Comparison of ENCODE assay signal across 8 cellular contexts in genomic region chr7:141073641-141074161, GRCh38. TPM values are rescaled to one million over a fixed set of nuclear protein-coding genes. Genes with fewer than 3 reads are reported as not detected.
A peak's percentile ranks its signal among the peaks of the same experiment; 100 is the strongest.
DNase-seq lines count a peak whose midpoint lies in the region; ATAC-seq and TF ChIP-seq lines count a peak whose summit lies in the region.

Gene TMEM178B, plus strand, starts transcription at chr7:141074064.

- intact Hi-C loops in activated T-helper 2 cell treated with anti-CD3 and anti-CD28 coated beads, Interferon-gamma antibody, Interleukin-2, Interleukin-4, amounts not matched to agents 10 μg/mL and 5 μg/mL and 100 μg/mL, durations not matched to agents 14 hours and 24 hours and 36 hours (cut with micrococcal nuclease), result loop anchor here (5.0 kb wide), 1 partner anchor 459 kb away; no protein-coding TSS in a partner anchor
- intact Hi-C loops in heart right ventricle (cut with DNase I), result loop anchor here in 5 of 10 donors (5.0 to 10.0 kb wide), 4 partner anchors 141 to 461 kb away; no protein-coding TSS in a partner anchor

- peaks cover 23% of the 10 kb centered on the region for H3K4me1 Mint-ChIP-seq in HFFc6 (ENCODE audit: low read depth)
- peaks cover 13% of the 10 kb centered on the region for H3K4me1 Mint-ChIP-seq in activated T-helper 2 cell treated with anti-CD3 and anti-CD28 coated beads, Interferon-gamma antibody, Interleukin-2, Interleukin-4, amounts not matched to agents 10 μg/mL and 5 μg/mL and 100 μg/mL, durations not matched to agents 14 hours and 24 hours and 36 hours (ENCODE audit: low read depth)

- TF ChIP-seq CTCF in HFFc6 (IDR thresholded peaks at IDR 0.05) (no peak), heart right ventricle (IDR thresholded peaks at IDR 0.05) (no peak)

- DNase-seq in HFFc6 (no peak), heart right ventricle (peak in 1 of 2 donors; percentile 11), renal cortical epithelial cell (ENCODE audit: low read depth) (no peak), cortex of kidney (lab: John Stamatoyannopoulos, UW) (no peak), NOMO-1 (lab: John Stamatoyannopoulos, UW; ENCODE audit: unreplicated experiment in 2 of 2) (no peak)
- DNase-seq in activated T-helper 2 cell treated with anti-CD3 and anti-CD28 coated beads, Interferon-gamma antibody, Interleukin-2, Interleukin-4, amounts not matched to agents 10 μg/mL and 5 μg/mL and 100 μg/mL, durations not matched to agents 14 hours and 24 hours and 36 hours (ENCODE audit: low spot score), result peak; percentile 13
- no peak for DNase-seq in effector CD8-positive, alpha-beta T cell (lab: John Stamatoyannopoulos, UW)

- peaks cover 26% of the 10 kb centered on the region for H4K20me1 ChIP-seq in BLaER1

- no peak within 1 kb of the TSS for H3K9ac ChIP-seq in BLaER1

- H3K27me3 ChIP-seq in BLaER1 (peaks cover 71% of the 10 kb centered on the region), heart right ventricle (peaks cover 0 to 97% (median 50%) of the 10 kb centered on the region in 7 donors)

- peak within 1 kb of the TSS; percentile 87 for H3K4me3 Mint-ChIP-seq in HFFc6
- peak within 1 kb of the TSS; percentile 64 for H3K4me3 Mint-ChIP-seq in activated T-helper 2 cell treated with anti-CD3 and anti-CD28 coated beads, Interferon-gamma antibody, Interleukin-2, Interleukin-4, amounts not matched to agents 10 μg/mL and 5 μg/mL and 100 μg/mL, durations not matched to agents 14 hours and 24 hours and 36 hours (ENCODE audit: low read depth)

- H3K4me3 ChIP-seq in BLaER1 (peak within 1 kb of the TSS; percentile 68), heart right ventricle (peak within 1 kb of the TSS; percentile 16 to 67 (median 60))

- peaks cover 9% of the 10 kb centered on the region; the same call in 1 of the 2 replicates for H3K27me3 Mint-ChIP-seq in HFFc6 (ENCODE audit: insufficient read depth)
- H3K27me3 Mint-ChIP-seq in activated T-helper 2 cell treated with anti-CD3 and anti-CD28 coated beads, Interferon-gamma antibody, Interleukin-2, Interleukin-4, amounts not matched to agents 10 μg/mL and 5 μg/mL and 100 μg/mL, durations not matched to agents 14 hours and 24 hours and 36 hours (ENCODE audit: low read depth), result peaks cover 45% of the 10 kb centered on the region

- no peak within 1 kb of the TSS for H3K27ac ChIP-seq in BLaER1
- peak within 1 kb of the TSS in 4 of 10 donors; percentile 45 to 66 (median 60) for H3K27ac ChIP-seq in heart right ventricle

- H3K9me3 ChIP-seq in BLaER1, result no peaks in the 10 kb centered on the region
- H3K9me3 ChIP-seq in heart right ventricle, result no peaks in the 10 kb centered on the region

- WGBS in heart right ventricle, 2 donors, result 1% methylated on average over 44 to 47 of the region's 47 CpGs

- H3K9me3 Mint-ChIP-seq in HFFc6, result no peaks in the 10 kb centered on the region
- H3K9me3 Mint-ChIP-seq in activated T-helper 2 cell treated with anti-CD3 and anti-CD28 coated beads, Interferon-gamma antibody, Interleukin-2, Interleukin-4, amounts not matched to agents 10 μg/mL and 5 μg/mL and 100 μg/mL, durations not matched to agents 14 hours and 24 hours and 36 hours, result no peaks in the 10 kb centered on the region

- H3K36me3 Mint-ChIP-seq in HFFc6 (ENCODE audit: low read depth), result no peaks in the 10 kb centered on the region
- no peaks in the 10 kb centered on the region for H3K36me3 Mint-ChIP-seq in activated T-helper 2 cell treated with anti-CD3 and anti-CD28 coated beads, Interferon-gamma antibody, Interleukin-2, Interleukin-4, amounts not matched to agents 10 μg/mL and 5 μg/mL and 100 μg/mL, durations not matched to agents 14 hours and 24 hours and 36 hours (ENCODE audit: low read depth)

- peak within 1 kb of the TSS; percentile 88 for H3K4me2 ChIP-seq in BLaER1

- H3K27ac Mint-ChIP-seq in HFFc6, result no peak within 1 kb of the TSS
- H3K27ac Mint-ChIP-seq in activated T-helper 2 cell treated with anti-CD3 and anti-CD28 coated beads, Interferon-gamma antibody, Interleukin-2, Interleukin-4, amounts not matched to agents 10 μg/mL and 5 μg/mL and 100 μg/mL, durations not matched to agents 14 hours and 24 hours and 36 hours, result no peak within 1 kb of the TSS

- ATAC-seq in heart right ventricle, result peak in 3 of 8 donors; percentile 3 to 33 (median 9)

- H3K36me3 ChIP-seq in BLaER1 (no peaks in the 10 kb centered on the region), heart right ventricle (no peaks in the 10 kb centered on the region)

- H3K4me1 ChIP-seq in BLaER1 (peaks cover 32% of the 10 kb centered on the region), heart right ventricle (peaks cover 0 to 40% (median 33%) of the 10 kb centered on the region in 9 donors)

RNA-seq across cellular contexts. Expression of gene TMEM178B, which starts in this region (rescaled TPM):
- total RNA-seq in HFFc6 (2021; fragmentation: NEBNext Ultra II Directional; extraction: Animal tissue kit (Norgen Biotek cat#: 25700)), result 1 to 10 TPM; 2.8 to 8.4 (median 6.6) TPM
- total RNA-seq in activated T-helper 2 cell treated with anti-CD3 and anti-CD28 coated beads, Interferon-gamma antibody, Interleukin-2, Interleukin-4, amounts not matched to agents 10 μg/mL and 5 μg/mL and 100 μg/mL, durations not matched to agents 14 hours and 24 hours and 36 hours, result 0.30 and 0.41 TPM in 2 replicates
- 10 to 100 TPM; 12.5 to 54.6 (median 29.5) TPM for total RNA-seq in heart right ventricle
- polyA plus RNA-seq in heart right ventricle, result 1 to 10 TPM; 1.2 to 5.5 TPM
- 29.7 and 87.0 TPM in 2 replicates for total RNA-seq in renal cortical epithelial cell

Comparison
In these comparisons a context has a peak if more than half of its experiments do, and no peak if none do; other contexts are left out.
1. Peak in DNase-seq in activated T-helper 2 cell treated with anti-CD3 and anti-CD28 coated beads, Interferon-gamma antibody, Interleukin-2, Interleukin-4, amounts not matched to agents 10 μg/mL and 5 μg/mL and 100 μg/mL, durations not matched to agents 14 hours and 24 hours and 36 hours; RNA of the gene not detected or under 1 TPM.